In the genomic region with DNA sequence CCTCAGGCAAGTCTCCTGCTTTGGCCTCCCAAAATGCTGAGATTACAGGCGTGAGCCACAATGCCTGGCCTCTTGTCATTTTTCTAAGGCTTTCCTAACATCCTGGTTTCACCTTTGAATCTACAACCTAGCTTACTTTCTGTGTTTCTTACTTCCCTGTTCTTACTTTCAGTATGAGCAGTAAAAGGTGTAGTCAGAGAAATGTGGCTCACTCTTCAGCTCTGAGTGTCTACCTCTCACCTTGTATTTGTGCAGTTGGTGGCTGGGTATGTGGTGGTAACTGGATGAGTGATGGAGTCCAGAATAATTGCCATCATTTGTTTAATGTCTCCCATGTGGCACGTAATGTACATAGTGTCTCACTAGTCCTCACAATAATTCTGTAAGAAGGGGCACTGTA, we compare ENCODE assay signal across 8 cellular contexts.
A peak's percentile ranks its signal among the peaks of the same experiment; 100 is the strongest.
DNase-seq lines count a peak whose midpoint lies in the region; ATAC-seq and FAIRE-seq lines count a peak whose summit lies in the region.

No MANE protein-coding gene starts in this region.

- ATAC-seq in GM19452 (IDR thresholded peaks at IDR 0.05; ENCODE audit: unreplicated experiment) (peak; percentile 94), HG03095 (IDR thresholded peaks at IDR 0.05; ENCODE audit: unreplicated experiment) (peak; percentile 97)

- peak; percentile 96 for FAIRE-seq in GM18507 (lab: Jason Lieb, UNC)

- DNase-seq in GM18507 (ENCODE audit: extremely low spot score, insufficient read length, low read depth) = peak; percentile 50
- peak; percentile 33 to 36 for DNase-seq in activated T-cell treated with anti-CD3 and anti-CD28 coated beads, Interleukin-2, amount 50 U/mL, for 48 hours
- no peak for DNase-seq in OCI-M1 (lab: John Stamatoyannopoulos, UW)
- DNase-seq in NK-92 (lab: John Stamatoyannopoulos, UW; ENCODE audit: unreplicated experiment) = no peak
- no peak for DNase-seq in retina
- no peak for DNase-seq in cerebellar nuclear complex (lab: John Stamatoyannopoulos, UW)

Comparison
In these comparisons a context has a peak if more than half of its experiments do, and no peak if none do; other contexts are left out.
1. DNase-seq: peak in GM18507 (single experiment) and activated T-cell treated with anti-CD3 and anti-CD28 coated beads, Interleukin-2, amount 50 U/mL, for 48 hours (2 of 2); none in OCI-M1 (single experiment), NK-92 (single experiment), retina (single experiment) and cerebellar nuclear complex (0 of 2).